Comparison of ENCODE assay signal across 14 cellular contexts in the genomic region with DNA sequence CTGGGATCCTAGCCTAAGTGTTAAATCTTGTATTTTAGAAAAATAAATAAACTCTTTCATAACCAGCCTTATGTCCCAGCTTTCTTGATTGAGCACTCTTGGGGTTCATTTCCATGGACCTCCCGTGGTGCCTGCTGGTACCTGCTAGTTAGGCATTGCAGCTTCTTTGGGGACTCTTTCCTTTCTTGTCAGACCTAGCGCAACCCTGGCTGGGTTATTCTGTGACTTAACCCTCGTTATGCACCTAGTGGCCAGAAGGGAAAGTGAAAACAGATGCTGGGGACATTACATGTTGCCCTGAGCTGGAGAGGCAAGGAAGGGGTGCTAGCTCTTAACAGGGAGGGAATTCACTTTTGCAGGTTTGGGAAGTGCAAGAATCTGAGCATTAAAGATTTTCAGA. TPM values are rescaled to one million over a fixed set of nuclear protein-coding genes. Genes with fewer than 3 reads are reported as not detected.
DNase-seq lines count a peak whose midpoint lies in the region; ATAC-seq and TF ChIP-seq lines count a peak whose summit lies in the region.
"Had no signal": no experiment of that assay in that cellular context is flagged by ENCODE, and none has a peak within 500 bp of the region (broad histone marks: within the 10 kb centered on the region; RNA-seq: fewer than 3 reads in every experiment).

No MANE protein-coding gene starts in this region.

- TF ChIP-seq CTCF in GM12874 (IDR thresholded peaks at IDR 0.05; ENCODE audit: insufficient read depth, low read depth, low read length) (peak; percentile 28; the same call in 1 of the 2 replicates), astrocyte of the cerebellum (IDR thresholded peaks at IDR 0.05; ENCODE audit: low read depth, low read length, missing control alignments) (peak; percentile 24), kidney epithelial cell (IDR thresholded peaks at IDR 0.05; ENCODE audit: insufficient read depth, low read length, poor library complexity, severe bottlenecking) (peak; percentile 13)

- H3K4me3 ChIP-seq in Jurkat, Clone E6-1 (ENCODE audit: low read length): no peak overlapping the region
- no peak overlapping the region for H3K4me3 ChIP-seq in astrocyte of the cerebellum (ENCODE audit: low read depth, low read length)
- no peak overlapping the region for H3K4me3 ChIP-seq in kidney epithelial cell (ENCODE audit: low read depth, low read length)
- no peak overlapping the region for H3K4me3 ChIP-seq in neuronal stem cell (ENCODE audit: low read length in 2 of 2)
- H3K4me3 ChIP-seq: coronary artery, HAP-1, ovary had no signal

- no peak overlapping the region for H2BK12ac ChIP-seq in neuronal stem cell (ENCODE audit: low read length)

- H3K4me1 ChIP-seq in neuronal stem cell (ENCODE audit: control insufficient read depth in 2 of 2, insufficient read depth in 1 of 2, low read depth in 1 of 2, low read length in 2 of 2): no peaks in the 10 kb centered on the region
- H3K4me1 ChIP-seq: HAP-1 had no signal

- no peak overlapping the region for H2BK15ac ChIP-seq in neuronal stem cell (ENCODE audit: low read length)

- H2BK120ac ChIP-seq in neuronal stem cell (ENCODE audit: low read depth, low read length): no peak overlapping the region

- no peak overlapping the region for H2AFZ ChIP-seq in neuronal stem cell (ENCODE audit: low read length)

- no CpG with 5 or more reads among the region's 3 CpGs for WGBS in neuronal stem cell (ENCODE audit: extremely low coverage in 2 of 2, insufficient read length in 2 of 2, insufficient replicate concordance in 1 of 2), 2 donors

- ATAC-seq in GM18870 (IDR thresholded peaks at IDR 0.05; ENCODE audit: unreplicated experiment) (no peak), GM18511 (IDR thresholded peaks at IDR 0.05; ENCODE audit: unreplicated experiment) (no peak)
- ATAC-seq: T-helper 17 cell had no signal

- H3K9ac ChIP-seq in neuronal stem cell (ENCODE audit: low read depth, low read length, poor library complexity): no peak overlapping the region

- H3K79me1 ChIP-seq in neuronal stem cell (ENCODE audit: low read depth, low read length): peaks cover 2% of the 10 kb centered on the region

- no peak overlapping the region for H3K23ac ChIP-seq in neuronal stem cell (ENCODE audit: low read depth, low read length, poor library complexity)

- H3K27me3 ChIP-seq in kidney epithelial cell (ENCODE audit: control insufficient read depth, insufficient read depth, low read length) (no peaks in the 10 kb centered on the region), neuronal stem cell (ENCODE audit: control insufficient read depth in 3 of 3, insufficient read depth in 3 of 3, low read depth in 1 of 3, low read length in 3 of 3) (no peaks in the 10 kb centered on the region)
- H3K27me3 ChIP-seq: ovary had no signal

- no peak overlapping the region for H3K18ac ChIP-seq in neuronal stem cell (ENCODE audit: low read length)

- H4K91ac ChIP-seq in neuronal stem cell (ENCODE audit: low read depth, low read length, poor library complexity): no peak overlapping the region

- H3K4ac ChIP-seq in neuronal stem cell (ENCODE audit: low read length): no peak overlapping the region

- no peak overlapping the region for H3K27ac ChIP-seq in neuronal stem cell (replicated peaks; ENCODE audit: low read length)
- H3K27ac ChIP-seq: coronary artery, ovary had no signal

- H3K9me3 ChIP-seq in neuronal stem cell (replicated peaks in 1 of 2; ENCODE audit: control insufficient read depth in 2 of 2, insufficient read depth in 1 of 2, low read depth in 1 of 2, low read length in 2 of 2): peaks cover under 1 to 2% of the 10 kb centered on the region in 2 donors
- H3K9me3 ChIP-seq: HAP-1 had no signal

- peak; percentile 31 for DNase-seq in Jurkat, Clone E6-1 (ENCODE audit: low read depth, low spot score)
- DNase-seq in astrocyte of the cerebellum (ENCODE audit: low read depth) (no peak), kidney epithelial cell (ENCODE audit: low read depth) (no peak), neuronal stem cell (ENCODE audit: low spot score) (no peak)
- DNase-seq: DMS79; NCI-H1436; ovary; stimulated activated CD4-positive, alpha-beta T cell treated with anti-CD3 and anti-CD28 coated beads, Interleukin-2, amount 100 ng/mL, for 48 hours; T-helper 17 cell had no signal

- no peak overlapping the region for H2AK5ac ChIP-seq in neuronal stem cell (ENCODE audit: low read depth, low read length)

- no peaks in the 10 kb centered on the region for H3K36me3 ChIP-seq in kidney epithelial cell (ENCODE audit: control insufficient read depth, insufficient read depth, low read length)
- H3K36me3 ChIP-seq in neuronal stem cell (replicated peaks in 1 of 2; ENCODE audit: control insufficient read depth in 2 of 2, insufficient read depth in 2 of 2, low read length in 2 of 2): peaks cover 3 to 5% of the 10 kb centered on the region in 2 donors
- H3K36me3 ChIP-seq: HAP-1, ovary had no signal

- H4K8ac ChIP-seq in neuronal stem cell (ENCODE audit: low read depth, low read length): no peak overlapping the region

- H3K4me2 ChIP-seq in neuronal stem cell (ENCODE audit: insufficient read depth, low read length, poor library complexity, severe bottlenecking): no peak overlapping the region

- H2BK5ac ChIP-seq in neuronal stem cell (ENCODE audit: low read length): no peak overlapping the region

- in situ Hi-C loops in astrocyte of the cerebellum (cut with HindIII; ENCODE audit: low sequenced_read_pairs): no loop called here

- no peak overlapping the region for H3K14ac ChIP-seq in neuronal stem cell (ENCODE audit: low read length)

RNA-seq across cellular contexts. Expression of a gene that starts 46.8 kb away (rescaled TPM):
- polyA plus RNA-seq in Jurkat, Clone E6-1 (2012; ENCODE audit: insufficient read depth, insufficient read length): 77.9 TPM
- total RNA-seq in kidney epithelial cell: 11.0 and 16.5 TPM in 2 replicates
- 18.4 TPM for polyA plus RNA-seq in neuronal stem cell (2013, experiment 1 of 2)
- 18.2 TPM for polyA plus RNA-seq in neuronal stem cell (2013, experiment 2 of 2)

RNA-seq across cellular contexts. Expression of a gene that starts 47.0 kb away (rescaled TPM):
- polyA plus RNA-seq in Jurkat, Clone E6-1 (2012; ENCODE audit: insufficient read depth, insufficient read length): 30.1 TPM
- 28.3 and 30.5 TPM in 2 replicates for total RNA-seq in kidney epithelial cell
- polyA plus RNA-seq in neuronal stem cell (2013, experiment 1 of 2): 24.5 TPM
- polyA plus RNA-seq in neuronal stem cell (2013, experiment 2 of 2): 26.7 TPM
